In the genomic region with DNA sequence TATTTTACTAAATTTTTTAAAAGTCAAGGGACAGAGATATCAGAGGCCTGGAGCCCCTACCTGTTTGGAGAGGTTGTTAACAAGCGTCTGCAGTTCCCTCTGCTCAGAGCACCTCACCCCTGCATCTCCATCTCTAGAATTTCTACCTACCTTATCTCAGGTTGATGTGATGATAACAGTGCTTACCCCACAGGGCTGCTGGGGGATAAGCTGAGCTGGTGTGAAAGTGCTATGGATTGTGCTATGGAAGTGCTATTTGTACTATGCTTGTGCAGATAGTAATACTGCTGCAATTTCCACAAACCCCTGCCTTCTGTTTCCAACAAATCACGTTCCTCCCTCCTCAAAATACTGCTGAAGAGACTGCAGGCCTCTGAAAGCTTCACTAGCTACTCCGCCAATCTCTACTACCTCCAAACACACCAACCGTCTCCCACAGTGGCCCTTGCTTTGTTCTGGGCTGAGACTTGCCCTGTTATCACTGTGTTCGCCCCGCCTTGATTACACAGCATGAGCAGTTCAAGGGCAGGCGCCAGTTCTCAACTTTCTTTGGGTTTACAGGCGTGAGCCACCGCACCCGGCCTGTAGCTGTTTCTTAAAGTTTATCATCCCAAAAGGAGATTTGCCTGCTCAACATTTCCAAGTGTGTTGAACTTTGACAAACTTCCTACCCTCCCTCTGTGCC, we compare ENCODE assay signal across 27 cellular contexts. TPM values are rescaled to one million over a fixed set of nuclear protein-coding genes. Genes with fewer than 3 reads are reported as not detected.
A peak's percentile ranks its signal among the peaks of the same experiment; 100 is the strongest.
DNase-seq lines count a peak whose midpoint lies in the region; ATAC-seq, FAIRE-seq and TF ChIP-seq lines count a peak whose summit lies in the region.
"Had no signal": no experiment of that assay in that cellular context is flagged by ENCODE, and none has a peak within 500 bp of the region (broad histone marks: within the 10 kb centered on the region; RNA-seq: fewer than 3 reads in every experiment).

No MANE protein-coding gene starts in this region.

- H3K4me1 ChIP-seq in body of pancreas: peaks cover 7% of the 10 kb centered on the region
- no peaks in the 10 kb centered on the region for H3K4me1 ChIP-seq in kidney (ENCODE audit: control insufficient read depth in 1 of 2, insufficient read depth in 1 of 2, low read depth in 1 of 2, low read length in 2 of 2)
- no peaks in the 10 kb centered on the region for H3K4me1 ChIP-seq in testis
- H3K4me1 ChIP-seq in spleen: no peaks in the 10 kb centered on the region
- H3K4me1 ChIP-seq: left ventricle myocardium inferior, SJSA1, tibial nerve had no signal

- intact Hi-C loops in body of pancreas (cut with DNase I) (no loop called here), kidney (cut with DNase I) (no loop called here), testis (cut with DNase I; ENCODE audit: low total_unique reads) (no loop called here), spleen (cut with DNase I; ENCODE audit: low total_unique reads) (no loop called here)

- H3K27me3 ChIP-seq in body of pancreas: no peaks in the 10 kb centered on the region
- no peaks in the 10 kb centered on the region for H3K27me3 ChIP-seq in testis
- H3K27me3 ChIP-seq in spleen (replicated peaks in 1 of 7): no peaks in the 10 kb centered on the region
- H3K27me3 ChIP-seq: BLaER1 treated with 17β-estradiol and CSF1 and Interleukin-3, amounts not matched to agents 10 nM and 100 nM; SJSA1; tibial nerve had no signal

- no peak for FAIRE-seq in kidney (lab: Jason Lieb, UNC)
- FAIRE-seq: colon, HTR-8/SVneo had no signal

- 53 to 82% methylated on average over 10 of the region's 10 CpGs for WGBS in body of pancreas, 2 donors
- WGBS in testis, 2 donors: 69 to 75% methylated on average over 10 of the region's 10 CpGs
- WGBS in spleen, 5 donors: 80 to 94% (median 89%) methylated on average over 10 of the region's 10 CpGs

- TF ChIP-seq CTCF in body of pancreas (IDR thresholded peaks at IDR 0.05) (no peak), kidney (IDR thresholded peaks at IDR 0.05; ENCODE audit: borderline replicate concordance, extremely low read depth, insufficient read depth) (no peak), testis (IDR thresholded peaks at IDR 0.05) (no peak), spleen (IDR thresholded peaks at IDR 0.05 in 8 of 11, conservative IDR thresholded peaks at IDR 0.05 in 3 of 11) (no peak)

- H3K9ac ChIP-seq in kidney (ENCODE audit: low read length in 2 of 2): no peak overlapping the region
- H3K9ac ChIP-seq: BLaER1 treated with 17β-estradiol and CSF1 and Interleukin-3, amounts not matched to agents 10 nM and 100 nM had no signal

- ATAC-seq in body of pancreas: no peak
- ATAC-seq: activated T-helper 17 cell treated with anti-CD3 and anti-CD28 coated beads, Interleukin-2, amount 50 U/mL, for 72 hours; naive thymus-derived CD8-positive, alpha-beta T cell had no signal

- TF ChIP-seq POLR2A in body of pancreas (IDR thresholded peaks at IDR 0.05) (no peak), testis (IDR thresholded peaks at IDR 0.05) (no peak), spleen (IDR thresholded peaks at IDR 0.05) (no peak)

- no peak overlapping the region for H3K27ac ChIP-seq in body of pancreas
- no peak overlapping the region for H3K27ac ChIP-seq in kidney (ENCODE audit: low read depth in 2 of 2, low read length in 2 of 2)
- peak overlapping the region in 1 of 2 donors; percentile 8 for H3K27ac ChIP-seq in testis
- H3K27ac ChIP-seq in spleen: no peak overlapping the region
- H3K27ac ChIP-seq: BLaER1 treated with 17β-estradiol and CSF1 and Interleukin-3, amounts not matched to agents 10 nM and 100 nM; left ventricle myocardium inferior; SJSA1; tibial nerve had no signal

- H3K9me3 ChIP-seq in body of pancreas (no peaks in the 10 kb centered on the region), kidney (ENCODE audit: control insufficient read depth in 1 of 2, low read length in 2 of 2) (no peaks in the 10 kb centered on the region), testis (no peaks in the 10 kb centered on the region), spleen (no peaks in the 10 kb centered on the region)
- H3K9me3 ChIP-seq: BLaER1 treated with 17β-estradiol and CSF1 and Interleukin-3, amounts not matched to agents 10 nM and 100 nM; left ventricle myocardium inferior; SJSA1; tibial nerve had no signal

- DNase-seq in LoVo (ENCODE audit: low spot score) (peak; percentile 30), body of pancreas (peak in 3 of 4 donors; percentile 20 to 29 (median 22)), kidney (peak; percentile 16), testis (peak; percentile 43), spleen (no peak), AG20443 (ENCODE audit: low spot score) (no peak), NCI-H446 treated with DMSO at 0.1 percent for 48 hours (lab: John Stamatoyannopoulos, UW) (no peak)
- DNase-seq: activated CD4-positive, alpha-beta memory T cell treated with anti-CD3 and anti-CD28 coated beads for 36 hours; activated CD8-positive, alpha-beta memory T cell treated with anti-CD3 and anti-CD28 coated beads, Interleukin-2, amount 50 U/mL, for 48 hours; activated naive CD4-positive, alpha-beta T cell treated with anti-CD3 and anti-CD28 coated beads, Interleukin-2, amount 50 U/mL, for 16 hours; amygdala; Calu3; DND-41; HCEC 1CT; Karpas-422; left ventricle myocardium inferior; MV-4-11; NCI-H146; NCI-H2171 treated with DMSO at 0.1 percent for 48 hours; stimulated activated CD8-positive, alpha-beta memory T cell treated with anti-CD3 and anti-CD28 coated beads, Interleukin-4, amount 100 ng/mL, for 48 hours had no signal

- H3K36me3 ChIP-seq in body of pancreas (replicated peaks in 1 of 2; ENCODE audit: insufficient read depth in 1 of 2, low read depth in 2 of 2): no peaks in the 10 kb centered on the region
- H3K36me3 ChIP-seq in kidney (ENCODE audit: control insufficient read depth in 1 of 2, insufficient read depth in 2 of 2, low read length in 2 of 2): no peaks in the 10 kb centered on the region
- no peaks in the 10 kb centered on the region for H3K36me3 ChIP-seq in testis (ENCODE audit: low read depth, missing control alignments)
- no peaks in the 10 kb centered on the region for H3K36me3 ChIP-seq in spleen
- H3K36me3 ChIP-seq: BLaER1 treated with 17β-estradiol and CSF1 and Interleukin-3, amounts not matched to agents 10 nM and 100 nM; left ventricle myocardium inferior; SJSA1; tibial nerve had no signal

- no peak overlapping the region for H3K4me3 ChIP-seq in body of pancreas
- no peak overlapping the region for H3K4me3 ChIP-seq in kidney (ENCODE audit: low read length in 2 of 2)
- no peak overlapping the region for H3K4me3 ChIP-seq in testis
- no peak overlapping the region for H3K4me3 ChIP-seq in spleen
- H3K4me3 ChIP-seq: BLaER1 treated with 17β-estradiol and CSF1 and Interleukin-3, amounts not matched to agents 10 nM and 100 nM; left ventricle myocardium inferior; SJSA1; tibial nerve had no signal

RNA-seq across cellular contexts. Expression of a gene that starts 28.4 kb away (rescaled TPM):
- total RNA-seq in body of pancreas: 10 to 100 TPM; 25.4 to 34.6 TPM
- total RNA-seq in kidney: 70.2 TPM
- 88.8 TPM for polyA plus RNA-seq in kidney (ENCODE audit: insufficient read depth, low read depth, low replicate concordance)
- total RNA-seq in testis: 10 to 100 TPM; 57.6 to 64.2 TPM
- polyA plus RNA-seq in testis (ENCODE audit: insufficient read depth, low read depth, low replicate concordance): 55.5 TPM
- total RNA-seq in spleen: 10 to 100 TPM; 34.5 to 70.3 (median 50.6) TPM
- polyA plus RNA-seq in spleen: 100 to 1,000 TPM in 1 of 3 donors, 10 to 100 TPM in 2; 81.7 to 119 (median 88.9) TPM

Comparison
In these comparisons a context has a peak if more than half of its experiments do, and no peak if none do; other contexts are left out.
1. DNase-seq: peak in LoVo (single experiment), body of pancreas (3 of 4), kidney (single experiment) and testis (single experiment); none in spleen (single experiment), AG20443 (single experiment) and NCI-H446 treated with DMSO at 0.1 percent for 48 hours (single experiment).